In the genomic region with DNA sequence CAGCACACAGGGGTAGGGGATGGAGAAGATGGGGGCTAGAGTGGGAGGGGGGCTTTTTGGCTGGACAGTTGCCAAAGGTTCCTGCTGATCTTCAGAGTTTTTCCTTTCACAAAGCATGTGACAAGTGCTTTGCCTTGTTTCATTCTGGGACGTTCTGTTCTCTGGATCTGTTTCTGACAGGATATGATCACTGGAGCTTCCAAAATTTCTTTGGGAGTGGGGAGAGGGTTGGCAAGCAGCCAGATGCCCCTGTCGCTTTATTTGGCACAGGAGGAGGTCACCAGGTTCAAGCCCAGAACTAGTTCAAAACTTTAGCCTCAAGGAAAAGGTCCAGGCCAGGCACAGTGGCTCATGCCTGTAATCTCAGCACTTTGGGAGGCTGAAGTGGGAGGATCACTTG, we compare ENCODE assay signal across 1 cellular context.
TF ChIP-seq lines count a peak whose summit lies in the region.

No MANE protein-coding gene starts in this region.

TF ChIP-seq in liver, 16 proteins besides CTCF, POLR2A, EP300 and RAD21:
- TF ChIP-seq, protein P1, sequence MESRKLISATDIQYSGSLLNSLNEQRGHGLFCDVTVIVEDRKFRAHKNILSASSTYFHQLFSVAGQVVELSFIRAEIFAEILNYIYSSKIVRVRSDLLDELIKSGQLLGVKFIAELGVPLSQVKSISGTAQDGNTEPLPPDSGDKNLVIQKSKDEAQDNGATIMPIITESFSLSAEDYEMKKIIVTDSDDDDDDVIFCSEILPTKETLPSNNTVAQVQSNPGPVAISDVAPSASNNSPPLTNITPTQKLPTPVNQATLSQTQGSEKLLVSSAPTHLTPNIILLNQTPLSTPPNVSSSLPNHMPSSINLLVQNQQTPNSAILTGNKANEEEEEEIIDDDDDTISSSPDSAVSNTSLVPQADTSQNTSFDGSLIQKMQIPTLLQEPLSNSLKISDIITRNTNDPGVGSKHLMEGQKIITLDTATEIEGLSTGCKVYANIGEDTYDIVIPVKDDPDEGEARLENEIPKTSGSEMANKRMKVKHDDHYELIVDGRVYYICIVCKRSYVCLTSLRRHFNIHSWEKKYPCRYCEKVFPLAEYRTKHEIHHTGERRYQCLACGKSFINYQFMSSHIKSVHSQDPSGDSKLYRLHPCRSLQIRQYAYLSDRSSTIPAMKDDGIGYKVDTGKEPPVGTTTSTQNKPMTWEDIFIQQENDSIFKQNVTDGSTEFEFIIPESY (IDR thresholded peaks at IDR 0.05), result no peak
- TF ChIP-seq NR2F2 (IDR thresholded peaks at IDR 0.05) (peak; percentile 88), JUND (IDR thresholded peaks at IDR 0.05) (no peak), SP1 (IDR thresholded peaks at IDR 0.05) (peak; percentile 49)
